Comparison of ENCODE assay signal across 25 cellular contexts in genomic region chr18:32450874-32451273, GRCh38. TPM values are rescaled to one million over a fixed set of nuclear protein-coding genes. Genes with fewer than 3 reads are reported as not detected.
"Had no signal": no experiment of that assay in that cellular context is flagged by ENCODE, and none has a peak within 500 bp of the region (broad histone marks: within the 10 kb centered on the region; RNA-seq: fewer than 3 reads in every experiment).

No MANE protein-coding gene starts in this region.

- H3K4me1 ChIP-seq: testis had no signal

- H3K36me3 ChIP-seq: brain microvascular endothelial cell, heart right ventricle, neutrophil, right lobe of liver, transverse colon had no signal

- ATAC-seq: esophagus mucosa, T-helper 17 cell had no signal

- DNase-seq: activated CD4-positive, alpha-beta memory T cell treated with anti-CD3 and anti-CD28 coated beads for 36 hours; activated CD4-positive, alpha-beta T cell treated with anti-CD3 and anti-CD28 coated beads, Interleukin-2, amount 10 ng/mL, durations not matched to agents 24 days and 14 days; activated CD4-positive, CD25-positive, alpha-beta regulatory T cell treated with anti-CD3 and anti-CD28 coated beads, Interleukin-2, amount 50 U/mL, for 72 hours; activated CD8-positive, alpha-beta memory T cell treated with anti-CD3 and anti-CD28 coated beads, Interleukin-2, amount 50 U/mL, for 4 hours; activated gamma-delta T cell; activated naive CD4-positive, alpha-beta T cell treated with anti-CD3 and anti-CD28 coated beads, Interleukin-2, amount 10 ng/mL, durations not matched to agents 7 days and 5 days; activated naive CD8-positive, alpha-beta T cell treated with anti-CD3 and anti-CD28 coated beads, Interleukin-2, amount 10 ng/mL, durations not matched to agents 7 days and 5 days; activated T-cell treated with anti-CD3 and anti-CD28 coated beads, Interleukin-2, amount 50 U/mL, for 1 hour; amniotic stem cell; brain microvascular endothelial cell; central memory CD4-positive, alpha-beta T cell; foreskin fibroblast; heart right ventricle; naive B cell; nephron progenitor cell; right lobe of liver; stimulated activated CD4-positive, alpha-beta T cell treated with anti-CD3 and anti-CD28 coated beads, Interleukin-2, amount 100 ng/mL, for 48 hours; stimulated activated naive CD4-positive, alpha-beta T cell treated with Interleukin-2 at 50 U/mL for 16 hours; T-helper 17 cell; T1000; testis; transverse colon had no signal

- H3K27me3 ChIP-seq: brain microvascular endothelial cell, heart right ventricle, neutrophil, right lobe of liver, testis, transverse colon had no signal

- H3K4me3 Mint-ChIP-seq: activated CD4-positive, alpha-beta memory T cell treated with anti-CD3 and anti-CD28 coated beads for 36 hours; activated CD4-positive, alpha-beta T cell treated with anti-CD3 and anti-CD28 coated beads, Interleukin-2, amount 10 ng/mL, durations not matched to agents 24 days and 14 days; activated naive CD4-positive, alpha-beta T cell treated with anti-CD3 and anti-CD28 coated beads, Interleukin-2, amount 10 ng/mL, durations not matched to agents 7 days and 5 days; activated naive CD8-positive, alpha-beta T cell treated with anti-CD3 and anti-CD28 coated beads, Interleukin-2, amount 10 ng/mL, durations not matched to agents 7 days and 5 days; mesothelial cell of epicardium; naive B cell; nephron progenitor cell; T-helper 17 cell had no signal

- H3K27ac Mint-ChIP-seq: activated CD4-positive, alpha-beta memory T cell treated with anti-CD3 and anti-CD28 coated beads for 36 hours; activated CD4-positive, alpha-beta T cell treated with anti-CD3 and anti-CD28 coated beads, Interleukin-2, amount 10 ng/mL, durations not matched to agents 24 days and 14 days; activated naive CD4-positive, alpha-beta T cell treated with anti-CD3 and anti-CD28 coated beads, Interleukin-2, amount 10 ng/mL, durations not matched to agents 7 days and 5 days; activated naive CD8-positive, alpha-beta T cell treated with anti-CD3 and anti-CD28 coated beads, Interleukin-2, amount 10 ng/mL, durations not matched to agents 7 days and 5 days; mesothelial cell of epicardium; naive B cell; nephron progenitor cell; T-helper 17 cell had no signal

- H3K27ac ChIP-seq: brain microvascular endothelial cell, neutrophil, testis, transverse colon had no signal

- H3K4me1 Mint-ChIP-seq: activated CD4-positive, alpha-beta T cell treated with anti-CD3 and anti-CD28 coated beads, Interleukin-2, amount 10 ng/mL, durations not matched to agents 24 days and 14 days; activated naive CD4-positive, alpha-beta T cell treated with anti-CD3 and anti-CD28 coated beads, Interleukin-2, amount 10 ng/mL, durations not matched to agents 7 days and 5 days; activated naive CD8-positive, alpha-beta T cell treated with anti-CD3 and anti-CD28 coated beads, Interleukin-2, amount 10 ng/mL, durations not matched to agents 7 days and 5 days; naive B cell; T-helper 17 cell had no signal

- H3K36me3 Mint-ChIP-seq: activated CD4-positive, alpha-beta memory T cell treated with anti-CD3 and anti-CD28 coated beads for 36 hours; activated naive CD4-positive, alpha-beta T cell treated with anti-CD3 and anti-CD28 coated beads, Interleukin-2, amount 10 ng/mL, durations not matched to agents 7 days and 5 days; activated naive CD8-positive, alpha-beta T cell treated with anti-CD3 and anti-CD28 coated beads, Interleukin-2, amount 10 ng/mL, durations not matched to agents 7 days and 5 days; mesothelial cell of epicardium; naive B cell had no signal

- H3K9me3 Mint-ChIP-seq: activated CD4-positive, alpha-beta memory T cell treated with anti-CD3 and anti-CD28 coated beads for 36 hours; activated CD4-positive, alpha-beta T cell treated with anti-CD3 and anti-CD28 coated beads, Interleukin-2, amount 10 ng/mL, durations not matched to agents 24 days and 14 days; activated naive CD4-positive, alpha-beta T cell treated with anti-CD3 and anti-CD28 coated beads, Interleukin-2, amount 10 ng/mL, durations not matched to agents 7 days and 5 days; activated naive CD8-positive, alpha-beta T cell treated with anti-CD3 and anti-CD28 coated beads, Interleukin-2, amount 10 ng/mL, durations not matched to agents 7 days and 5 days; mesothelial cell of epicardium; naive B cell; nephron progenitor cell had no signal

- H3K4me3 ChIP-seq: heart right ventricle, testis, transverse colon had no signal

RNA-seq across cellular contexts. Expression of gene GAREM1, which starts 19.8 kb away (rescaled TPM):
- total RNA-seq: activated CD4-positive, alpha-beta T cell treated with anti-CD3 and anti-CD28 coated beads, Interleukin-2, amount 10 ng/mL, durations not matched to agents 24 days and 14 days had no signal
